ENCODE assay signal across 17 cellular contexts in the genomic region with DNA sequence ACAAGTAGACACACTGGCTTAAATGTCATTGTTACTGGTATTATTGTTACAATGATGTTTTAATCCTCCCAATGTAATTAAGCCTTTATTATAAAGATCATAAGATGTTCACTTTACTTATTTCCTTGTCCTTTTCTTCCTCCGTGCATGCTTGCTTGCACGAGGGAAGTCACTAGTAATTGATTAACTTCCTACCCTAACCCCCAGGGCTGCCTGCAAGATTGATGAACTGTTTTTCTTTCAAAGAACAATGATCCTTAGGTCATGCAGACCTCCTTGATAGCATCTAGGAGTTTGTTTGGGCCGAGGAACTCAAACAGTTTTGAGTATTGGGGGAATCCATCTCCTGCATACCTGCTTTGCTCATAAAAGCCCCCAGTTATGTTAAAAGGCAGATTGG. TPM values are rescaled to one million over a fixed set of nuclear protein-coding genes. Genes with fewer than 3 reads are reported as not detected.
A peak's percentile ranks its signal among the peaks of the same experiment; 100 is the strongest.
DNase-seq lines count a peak whose midpoint lies in the region; ATAC-seq and TF ChIP-seq lines count a peak whose summit lies in the region.
"Had no signal": no experiment of that assay in that cellular context is flagged by ENCODE, and none has a peak within 500 bp of the region (broad histone marks: within the 10 kb centered on the region; RNA-seq: fewer than 3 reads in every experiment).

No MANE protein-coding gene starts in this region.

- no peak overlapping the region for H3K4me3 Mint-ChIP-seq in progenitor cell of endocrine pancreas (ENCODE audit: low read depth)
- no peak overlapping the region for H3K4me3 Mint-ChIP-seq in T-helper 17 cell
- H3K4me3 Mint-ChIP-seq: H9 had no signal

- no peak overlapping the region for H4K8ac ChIP-seq in neuronal stem cell (ENCODE audit: low read depth, low read length)

- H3K4ac ChIP-seq in neuronal stem cell (ENCODE audit: low read length): no peak overlapping the region

- H3K9me2 ChIP-seq in SU-DHL-6 (replicated peaks; ENCODE audit: insufficient read depth, low read length): no peaks in the 10 kb centered on the region

- H3K9ac ChIP-seq in SU-DHL-6 (ENCODE audit: low read length) (peak overlapping the region; percentile 20; the same call in 1 of the 2 replicates), neuronal stem cell (ENCODE audit: low read depth, low read length, poor library complexity) (no peak overlapping the region)

- H3K14ac ChIP-seq in neuronal stem cell (ENCODE audit: low read length): no peak overlapping the region

- peak overlapping the region; percentile 85 for H3K27ac ChIP-seq in SU-DHL-6 (ENCODE audit: low read depth, low read length)
- H3K27ac ChIP-seq in neuronal stem cell (replicated peaks; ENCODE audit: low read length): no peak overlapping the region
- H3K27ac ChIP-seq: PC-9 had no signal

- H4K20me1 ChIP-seq in SU-DHL-6 (ENCODE audit: low read depth, low read length): no peaks in the 10 kb centered on the region

- H3K27me3 ChIP-seq in SU-DHL-6 (ENCODE audit: low read length) (no peaks in the 10 kb centered on the region), neuronal stem cell (ENCODE audit: control insufficient read depth in 3 of 3, insufficient read depth in 3 of 3, low read depth in 1 of 3, low read length in 3 of 3) (no peaks in the 10 kb centered on the region)

- H3K36me3 Mint-ChIP-seq in progenitor cell of endocrine pancreas (ENCODE audit: insufficient read depth) (no peaks in the 10 kb centered on the region), T-helper 17 cell (ENCODE audit: low read depth) (no peaks in the 10 kb centered on the region)

- peak overlapping the region; percentile 69 for H3K4me2 ChIP-seq in SU-DHL-6 (ENCODE audit: low read depth, low read length, poor library complexity, severe bottlenecking)
- H3K4me2 ChIP-seq in neuronal stem cell (ENCODE audit: insufficient read depth, low read length, poor library complexity, severe bottlenecking): no peak overlapping the region
- H3K4me2 ChIP-seq: PC-9 had no signal

- no peaks in the 10 kb centered on the region for H3K79me2 ChIP-seq in SU-DHL-6 (ENCODE audit: insufficient read depth, low read length)

- H3K27me3 Mint-ChIP-seq in progenitor cell of endocrine pancreas: no peaks in the 10 kb centered on the region
- H3K27me3 Mint-ChIP-seq in T-helper 17 cell: peaks cover 51% of the 10 kb centered on the region

- H3F3A ChIP-seq in SU-DHL-6 (ENCODE audit: insufficient read depth): peaks cover 5% of the 10 kb centered on the region; the same call in 1 of the 2 replicates

- no peak overlapping the region for H3K18ac ChIP-seq in neuronal stem cell (ENCODE audit: low read length)

- no peaks in the 10 kb centered on the region for H3K9me3 ChIP-seq in SU-DHL-6 (ENCODE audit: insufficient read depth, low read length)
- H3K9me3 ChIP-seq in T-helper 17 cell (ENCODE audit: control insufficient read depth, low read length, poor library complexity, severe bottlenecking): no peaks in the 10 kb centered on the region
- H3K9me3 ChIP-seq in neuronal stem cell (replicated peaks in 1 of 2; ENCODE audit: control insufficient read depth in 2 of 2, insufficient read depth in 1 of 2, low read depth in 1 of 2, low read length in 2 of 2): peaks cover 0 to 2% of the 10 kb centered on the region in 2 donors

- H3K4me1 ChIP-seq in neuronal stem cell (ENCODE audit: control insufficient read depth in 2 of 2, insufficient read depth in 1 of 2, low read depth in 1 of 2, low read length in 2 of 2): peaks cover 0 to 3% of the 10 kb centered on the region in 2 donors

- H3K23ac ChIP-seq in neuronal stem cell (ENCODE audit: low read depth, low read length, poor library complexity): no peak overlapping the region

- no peaks in the 10 kb centered on the region for H3K36me3 ChIP-seq in SU-DHL-6 (ENCODE audit: low read length)
- no peaks in the 10 kb centered on the region for H3K36me3 ChIP-seq in neuronal stem cell (replicated peaks in 1 of 2; ENCODE audit: control insufficient read depth in 2 of 2, insufficient read depth in 2 of 2, low read length in 2 of 2)

- H2BK15ac ChIP-seq in neuronal stem cell (ENCODE audit: low read length): no peak overlapping the region

- WGBS in neuronal stem cell (ENCODE audit: extremely low coverage in 2 of 2, insufficient read length in 2 of 2, insufficient replicate concordance in 1 of 2), 2 donors: no CpG with 5 or more reads among the region's 3 CpGs

- H2AK5ac ChIP-seq in neuronal stem cell (ENCODE audit: low read depth, low read length): no peak overlapping the region

- DNase-seq in progenitor cell of endocrine pancreas (ENCODE audit: low spot score, unreplicated experiment) (no peak), T-helper 17 cell (no peak), neuronal stem cell (ENCODE audit: low spot score) (no peak)
- DNase-seq: Calu3, DMS53, H9, MV-4-11, NCI-H1417 treated with DMSO at 0.1 percent for 48 hours, NCI-H1930, NCI-H2171, NCI-H446 treated with DMSO at 0.1 percent for 48 hours, NCI-H748 treated with DMSO at 0.1 percent for 48 hours, PC-9 had no signal

- peaks cover 14% of the 10 kb centered on the region for H3K4me1 Mint-ChIP-seq in progenitor cell of endocrine pancreas (ENCODE audit: low read depth)
- H3K4me1 Mint-ChIP-seq in T-helper 17 cell: peaks cover 3% of the 10 kb centered on the region

- H3K27ac Mint-ChIP-seq in progenitor cell of endocrine pancreas (peak overlapping the region; percentile 78), T-helper 17 cell (no peak overlapping the region)
- H3K27ac Mint-ChIP-seq: H9 had no signal

- H4K91ac ChIP-seq in neuronal stem cell (ENCODE audit: low read depth, low read length, poor library complexity): no peak overlapping the region

- no peak overlapping the region for H2BK120ac ChIP-seq in neuronal stem cell (ENCODE audit: low read depth, low read length)

- H3K9me3 Mint-ChIP-seq in progenitor cell of endocrine pancreas (ENCODE audit: low read depth): no peaks in the 10 kb centered on the region

- H2AFZ ChIP-seq in SU-DHL-6 (ENCODE audit: low read depth, low read length, severe bottlenecking) (no peak overlapping the region), neuronal stem cell (ENCODE audit: low read length) (no peak overlapping the region)
- H2AFZ ChIP-seq: PC-9 had no signal

- ATAC-seq in HG02678 (IDR thresholded peaks at IDR 0.05; ENCODE audit: unreplicated experiment): peak; percentile 24
- no peak for ATAC-seq in T-helper 17 cell
- no peak for ATAC-seq in GM18909 (IDR thresholded peaks at IDR 0.05; ENCODE audit: poor library complexity, unreplicated experiment)

- TF ChIP-seq CTCF in SU-DHL-6 (IDR thresholded peaks at IDR 0.05; ENCODE audit: insufficient read depth, low read length, poor library complexity, severe bottlenecking) (no peak), progenitor cell of endocrine pancreas (IDR thresholded peaks at IDR 0.05; ENCODE audit: unreplicated experiment) (no peak)

- H2BK5ac ChIP-seq in neuronal stem cell (ENCODE audit: low read length): no peak overlapping the region

- peak overlapping the region; percentile 34; the same call in 1 of the 2 replicates for H3K4me3 ChIP-seq in GM08714 (ENCODE audit: low read length)
- no peak overlapping the region for H3K4me3 ChIP-seq in SU-DHL-6 (ENCODE audit: insufficient read depth, low read length, poor library complexity, severe bottlenecking)
- H3K4me3 ChIP-seq in neuronal stem cell (ENCODE audit: low read length in 2 of 2): no peak overlapping the region
- H3K4me3 ChIP-seq: PC-9 had no signal

- H3K79me1 ChIP-seq in neuronal stem cell (ENCODE audit: low read depth, low read length): no peaks in the 10 kb centered on the region

- no peak overlapping the region for H2BK12ac ChIP-seq in neuronal stem cell (ENCODE audit: low read length)

RNA-seq across cellular contexts. Expression of gene GLRX5, which starts 43.0 kb away (rescaled TPM):
- total RNA-seq in progenitor cell of endocrine pancreas (53.3 and 54.8 TPM in 2 replicates), T-helper 17 cell (10 to 100 TPM; 14.8 to 17.7 TPM)
- polyA plus RNA-seq in neuronal stem cell (2013, experiment 1 of 2): 77.4 TPM
- 74.7 TPM for polyA plus RNA-seq in neuronal stem cell (2013, experiment 2 of 2)
